In the genomic region with DNA sequence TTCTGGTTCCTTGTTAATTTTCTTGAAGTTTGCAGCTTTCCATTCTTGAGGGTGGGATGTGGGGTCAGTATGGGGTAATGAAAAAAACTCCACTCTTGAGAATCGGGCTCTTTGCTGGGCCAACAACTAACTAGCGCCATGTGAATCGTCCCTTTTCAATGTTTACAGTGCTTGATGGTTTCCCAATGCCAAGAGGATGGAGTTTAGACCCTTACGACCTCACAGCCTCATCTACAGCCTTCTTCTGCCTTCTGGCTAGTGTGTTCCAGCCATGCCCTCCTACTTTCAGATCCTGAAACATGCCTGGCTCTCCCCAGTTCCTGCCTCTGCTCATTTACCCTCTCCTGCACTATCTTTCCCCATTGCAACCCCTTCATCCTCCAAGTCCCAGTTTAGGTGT, we compare ENCODE assay signal across 16 cellular contexts. TPM values are rescaled to one million over a fixed set of nuclear protein-coding genes. Genes with fewer than 3 reads are reported as not detected.
A peak's percentile ranks its signal among the peaks of the same experiment; 100 is the strongest.
DNase-seq lines count a peak whose midpoint lies in the region; ATAC-seq and TF ChIP-seq lines count a peak whose summit lies in the region.
"Had no signal": no experiment of that assay in that cellular context is flagged by ENCODE, and none has a peak within 500 bp of the region (broad histone marks: within the 10 kb centered on the region; RNA-seq: fewer than 3 reads in every experiment).

No MANE protein-coding gene starts in this region.

- POLR2A ChIA-PET in PC-9 (lab: Charles Lee; ENCODE audit: unreplicated experiment): no interaction called here

- no peak overlapping the region for H3K14ac ChIP-seq in H9 (ENCODE audit: insufficient read depth, low read length)

- no peaks in the 10 kb centered on the region for H3K79me2 ChIP-seq in H9 (ENCODE audit: insufficient read depth, low read length)
- no peaks in the 10 kb centered on the region for H3K79me2 ChIP-seq in PC-9 (ENCODE audit: low read depth)

- H3K9me3 Mint-ChIP-seq in H9: no peaks in the 10 kb centered on the region
- no peaks in the 10 kb centered on the region for H3K9me3 Mint-ChIP-seq in mesothelial cell of epicardium
- H3K9me3 Mint-ChIP-seq: CD8-positive, alpha-beta memory T cell had no signal

- no peak overlapping the region for H3K4me3 ChIP-seq in PC-9
- H3K4me3 ChIP-seq: SJCRH30 had no signal

- H3K9ac ChIP-seq in H9 (ENCODE audit: extremely low read depth, insufficient read length, low read length): peak overlapping the region; percentile 50

- H3K9me2 ChIP-seq in PC-9 (ENCODE audit: insufficient read depth): no peaks in the 10 kb centered on the region

- no peak overlapping the region for H2BK5ac ChIP-seq in H9 (ENCODE audit: insufficient read length, low read length)

- no peak overlapping the region for H4K5ac ChIP-seq in H9 (ENCODE audit: insufficient read length, low read depth, low read length)

- H4K20me1 ChIP-seq in H9 (ENCODE audit: control insufficient read depth, insufficient read depth, insufficient read length) (no peaks in the 10 kb centered on the region), PC-9 (ENCODE audit: insufficient read depth) (no peaks in the 10 kb centered on the region)

- H2AK5ac ChIP-seq in H9 (ENCODE audit: insufficient read length, low read length): no peak overlapping the region

- peaks cover 16% of the 10 kb centered on the region for H3F3A ChIP-seq in PC-9 (ENCODE audit: insufficient read depth, low read depth)

- no CpG with 5 or more reads among the region's 4 CpGs for WGBS in H9 (ENCODE audit: extremely low coverage, insufficient read length, low lambda C conversion rate)

- H3K4ac ChIP-seq in H9 (ENCODE audit: low read depth, low read length): no peak overlapping the region

- no peak overlapping the region for H3K56ac ChIP-seq in H9 (ENCODE audit: insufficient read length, low read depth, low read length)

- H3K27me3 ChIP-seq in H9 (ENCODE audit: insufficient read depth, low read length) (no peaks in the 10 kb centered on the region), PC-9 (ENCODE audit: insufficient read depth, low read depth) (no peaks in the 10 kb centered on the region)
- H3K27me3 ChIP-seq: BE2C, SJCRH30 had no signal

- ATAC-seq in HG03442 (IDR thresholded peaks at IDR 0.05; ENCODE audit: unreplicated experiment) (no peak), HG03520 (IDR thresholded peaks at IDR 0.05; ENCODE audit: unreplicated experiment) (no peak)

- no peaks in the 10 kb centered on the region for H3K23me2 ChIP-seq in H9 (ENCODE audit: insufficient read length, low read depth, low read length, poor library complexity, severe bottlenecking)

- no peak overlapping the region for H3K4me2 ChIP-seq in H9 (ENCODE audit: insufficient read depth, insufficient read length, low read length)
- peak overlapping the region; percentile 43 for H3K4me2 ChIP-seq in PC-9

- H3T11ph ChIP-seq in H9 (ENCODE audit: low read length): no peak overlapping the region

- H3K23ac ChIP-seq in H9 (ENCODE audit: insufficient read length, low read depth, low read length): no peak overlapping the region

- intact Hi-C loops in PC-9 (cut with micrococcal nuclease; ENCODE audit: unreplicated experiment): no loop called here

- H3K4me1 Mint-ChIP-seq in H9 (no peaks in the 10 kb centered on the region), mesothelial cell of epicardium (peaks cover 60% of the 10 kb centered on the region)

- BruUV-seq in PC-9 (replicated peaks; lab: Mats Ljungman, UMichigan): no TSS peak

- H3K4me3 Mint-ChIP-seq in H9 (no peak overlapping the region), mesothelial cell of epicardium (no peak overlapping the region)
- H3K4me3 Mint-ChIP-seq: CD8-positive, alpha-beta memory T cell had no signal

- H2AFZ ChIP-seq in H9 (ENCODE audit: low read length) (no peak overlapping the region), PC-9 (peak overlapping the region; percentile 25; the same call in 1 of the 2 replicates)

- no peaks in the 10 kb centered on the region for H3K36me3 Mint-ChIP-seq in H9 (ENCODE audit: insufficient read depth in 1 of 3, low read depth in 3 of 3)
- H3K36me3 Mint-ChIP-seq in mesothelial cell of epicardium: no peaks in the 10 kb centered on the region
- H3K36me3 Mint-ChIP-seq: CD8-positive, alpha-beta memory T cell had no signal

- DNase-seq in H9 (no peak), PC-9 (peak in 1 of 2 experiments; percentile 55), fibroblast of gingiva (ENCODE audit: low read depth) (peak; percentile 17), mesothelial cell of epicardium (ENCODE audit: low spot score in 2 of 2, unreplicated experiment in 2 of 2) (no peak), DMS79 (lab: John Stamatoyannopoulos, UW) (no peak), C1 segment of cervical spinal cord (lab: John Stamatoyannopoulos, UW) (no peak)
- DNase-seq: BE2C; CD8-positive, alpha-beta memory T cell; HCEC 1CT; NCI-H1417 treated with DMSO at 0.1 percent for 48 hours; NCI-H2081; NCI-H510A treated with DMSO at 0.1 percent for 48 hours; RPMI8226; SJCRH30 had no signal

- H3K27ac Mint-ChIP-seq in H9 (no peak overlapping the region; a peak in 2 of 7 replicates), mesothelial cell of epicardium (peak overlapping the region; percentile 90)

- no peak overlapping the region for H4K8ac ChIP-seq in H9 (replicated peaks; ENCODE audit: insufficient read length, low read depth, low read length)

- H3K27me3 Mint-ChIP-seq in H9 (ENCODE audit: low read depth) (no peaks in the 10 kb centered on the region), mesothelial cell of epicardium (ENCODE audit: low read depth) (no peaks in the 10 kb centered on the region)
- H3K27me3 Mint-ChIP-seq: CD8-positive, alpha-beta memory T cell had no signal

- H4K91ac ChIP-seq in H9 (ENCODE audit: insufficient read length, low read depth, low read length): no peak overlapping the region

- H3K9me3 ChIP-seq in H9 (ENCODE audit: control insufficient read depth, low read depth, low read length) (no peaks in the 10 kb centered on the region), PC-9 (ENCODE audit: insufficient read depth, low read depth) (no peaks in the 10 kb centered on the region)
- H3K9me3 ChIP-seq: BE2C, SJCRH30 had no signal

- no peak overlapping the region for H2BK15ac ChIP-seq in H9 (ENCODE audit: low read depth, low read length)

- H3K4me1 ChIP-seq in H9 (ENCODE audit: insufficient read depth, low read length) (no peaks in the 10 kb centered on the region), PC-9 (replicated peaks; ENCODE audit: insufficient read depth) (peaks cover 47% of the 10 kb centered on the region)
- H3K4me1 ChIP-seq: BE2C, SJCRH30 had no signal

- TF ChIP-seq CTCF in H9 (conservative IDR thresholded peaks at IDR 0.05) (no peak), PC-9 (conservative IDR thresholded peaks at IDR 0.05) (no peak), mesothelial cell of epicardium (IDR thresholded peaks at IDR 0.05; ENCODE audit: unreplicated experiment) (no peak)

- no peak overlapping the region for H3K18ac ChIP-seq in H9 (ENCODE audit: insufficient read length, low read depth, low read length)

- CTCF ChIA-PET in PC-9 (lab: Charles Lee): no interaction called here

- H3K79me1 ChIP-seq in H9 (ENCODE audit: insufficient read depth, low read depth, low read length, poor library complexity, severe bottlenecking): no peaks in the 10 kb centered on the region

- H2BK120ac ChIP-seq in H9 (ENCODE audit: low read depth, low read length, poor library complexity, severe bottlenecking): no peak overlapping the region

- H3K36me3 ChIP-seq in PC-9 (ENCODE audit: low read depth): no peaks in the 10 kb centered on the region
- H3K36me3 ChIP-seq: BE2C, SJCRH30 had no signal

- no peak overlapping the region for H3K27ac ChIP-seq in H9 (ENCODE audit: insufficient read length, low read depth, low read length)
- peak overlapping the region; percentile 65 for H3K27ac ChIP-seq in PC-9
- H3K27ac ChIP-seq: SJCRH30 had no signal

- H2BK12ac ChIP-seq in H9 (ENCODE audit: insufficient read length, low read depth, low read length): no peak overlapping the region

- H2BK20ac ChIP-seq in H9 (ENCODE audit: low read depth, low read length, poor library complexity, severe bottlenecking): peak overlapping the region; percentile 83

RNA-seq across cellular contexts. Expression of a gene that starts 20.8 kb away (rescaled TPM):
- 50.3 and 52.3 TPM in 2 replicates for total RNA-seq in H9 (2021)
- total RNA-seq in PC-9 (2021): 234 and 289 TPM in 2 replicates
- total RNA-seq in mesothelial cell of epicardium: 126 to 133 TPM (median 132 TPM) in 3 replicates
